ENCODE assay signal across 35 cellular contexts in genomic region chr1:230255991-230256390, GRCh38.
"Had no signal": no experiment of that assay in that cellular context is flagged by ENCODE, and none has a peak within 500 bp of the region (broad histone marks: within the 10 kb centered on the region; RNA-seq: fewer than 3 reads in every experiment).

No MANE protein-coding gene starts in this region.

- H3K27me3 Mint-ChIP-seq: activated CD4-positive, alpha-beta memory T cell treated with anti-CD3 and anti-CD28 coated beads, Interleukin-2, amount 10 ng/mL, durations not matched to agents 7 days and 5 days; activated CD4-positive, alpha-beta T cell treated with anti-CD3 and anti-CD28 coated beads for 36 hours; activated CD4-positive, alpha-beta T cell treated with anti-CD3 and anti-CD28 coated beads, Interleukin-2, amount 10 ng/mL, durations not matched to agents 7 days and 5 days; activated naive CD4-positive, alpha-beta T cell treated with anti-CD3 and anti-CD28 coated beads, Interleukin-2, amount 10 ng/mL, durations not matched to agents 7 days and 5 days; activated naive CD4-positive, alpha-beta T cell treated with anti-CD3 and anti-CD28 coated beads, Interleukin-2, amount 50 U/mL, for 24 hours; activated naive CD8-positive, alpha-beta T cell; activated naive CD8-positive, alpha-beta T cell treated with anti-CD3 and anti-CD28 coated beads, Interleukin-2, amount 10 ng/mL, durations not matched to agents 7 days and 5 days; activated naive CD8-positive, alpha-beta T cell treated with anti-CD3 and anti-CD28 coated beads, Interleukin-2, amount 50 U/mL, for 24 hours; activated T-cell treated with anti-CD3 and anti-CD28 coated beads, Interleukin-2, amount 50 U/mL, for 24 hours; brain; central memory CD8-positive, alpha-beta T cell had no signal

- DNase-seq: activated CD4-positive, alpha-beta memory T cell treated with anti-CD3 and anti-CD28 coated beads, Interleukin-2, amount 10 ng/mL, durations not matched to agents 7 days and 5 days; activated CD4-positive, alpha-beta T cell treated with anti-CD3 and anti-CD28 coated beads for 1 hour; activated CD4-positive, alpha-beta T cell treated with anti-CD3 and anti-CD28 coated beads for 36 hours; activated CD4-positive, alpha-beta T cell treated with anti-CD3 and anti-CD28 coated beads for 48 hours; activated CD4-positive, alpha-beta T cell treated with anti-CD3 and anti-CD28 coated beads, Interleukin-2, amount 10 ng/mL, durations not matched to agents 7 days and 5 days; activated CD4-positive, alpha-beta T cell treated with anti-CD3 and anti-CD28 coated beads, Interleukin-2, amount 50 U/mL, for 48 hours; activated CD4-positive, CD25-positive, alpha-beta regulatory T cell; activated CD8-positive, alpha-beta memory T cell treated with anti-CD3 and anti-CD28 coated beads for 24 hours; activated CD8-positive, alpha-beta memory T cell treated with anti-CD3 and anti-CD28 coated beads, Interleukin-2, amount 50 U/mL, for 4 hours; activated CD8-positive, alpha-beta T cell treated with anti-CD3 and anti-CD28 coated beads, Interleukin-2, amount 10 ng/mL, durations not matched to agents 7 days and 5 days; activated effector memory CD4-positive, alpha-beta T cell treated with Interleukin-2 at 50 U/mL for 16 hours; activated gamma-delta T cell; activated naive CD4-positive, alpha-beta T cell treated with anti-CD3 and anti-CD28 coated beads, Interleukin-2, amount 10 ng/mL, durations not matched to agents 7 days and 5 days; activated naive CD4-positive, alpha-beta T cell treated with Interleukin-2 at 50 U/mL for 16 hours; activated naive CD8-positive, alpha-beta T cell treated with anti-CD3 and anti-CD28 coated beads, Interleukin-2, amount 10 ng/mL, durations not matched to agents 7 days and 5 days; activated naive CD8-positive, alpha-beta T cell treated with anti-CD3 and anti-CD28 coated beads, Interleukin-2, amount 50 U/mL, for 24 hours; activated T-cell treated with anti-CD3 and anti-CD28 coated beads, Interleukin-2, amount 50 U/mL, for 24 hours; amygdala; anterior cingulate cortex; caudate nucleus; cerebellar nuclear complex; SW 1271; T-helper 1 cell; T-helper 2 cell; T-helper 9 cell; WERI-Rb-1 had no signal

- H3K4me3 Mint-ChIP-seq: activated CD4-positive, alpha-beta memory T cell treated with anti-CD3 and anti-CD28 coated beads, Interleukin-2, amount 10 ng/mL, durations not matched to agents 7 days and 5 days; activated CD4-positive, alpha-beta T cell treated with anti-CD3 and anti-CD28 coated beads for 36 hours; activated CD4-positive, alpha-beta T cell treated with anti-CD3 and anti-CD28 coated beads, Interleukin-2, amount 10 ng/mL, durations not matched to agents 7 days and 5 days; activated CD8-positive, alpha-beta T cell treated with anti-CD3 and anti-CD28 coated beads, Interleukin-2, amount 10 ng/mL, durations not matched to agents 7 days and 5 days; activated naive CD4-positive, alpha-beta T cell treated with anti-CD3 and anti-CD28 coated beads, Interleukin-2, amount 10 ng/mL, durations not matched to agents 7 days and 5 days; activated naive CD4-positive, alpha-beta T cell treated with anti-CD3 and anti-CD28 coated beads, Interleukin-2, amount 50 U/mL, for 24 hours; activated naive CD8-positive, alpha-beta T cell; activated naive CD8-positive, alpha-beta T cell treated with anti-CD3 and anti-CD28 coated beads, Interleukin-2, amount 10 ng/mL, durations not matched to agents 7 days and 5 days; activated naive CD8-positive, alpha-beta T cell treated with anti-CD3 and anti-CD28 coated beads, Interleukin-2, amount 50 U/mL, for 24 hours; activated T-cell treated with anti-CD3 and anti-CD28 coated beads, Interleukin-2, amount 50 U/mL, for 24 hours; brain; central memory CD8-positive, alpha-beta T cell; T-helper 1 cell treated with Interleukin-12 subunit alpha and Interleukin-12 subunit beta and Interleukin-4 antibody, amounts not matched to agents 30 μg/mL and 1 μg/mL, for 36 hours; T-helper 2 cell treated with Interferon-gamma antibody and Interleukin-4, amounts not matched to agents 5 μg/mL and 100 μg/mL, for 36 hours; WTC11 had no signal

- H3K9me3 Mint-ChIP-seq: activated CD4-positive, alpha-beta memory T cell treated with anti-CD3 and anti-CD28 coated beads, Interleukin-2, amount 10 ng/mL, durations not matched to agents 7 days and 5 days; activated CD4-positive, alpha-beta T cell treated with anti-CD3 and anti-CD28 coated beads, Interleukin-2, amount 10 ng/mL, durations not matched to agents 7 days and 5 days; activated naive CD4-positive, alpha-beta T cell treated with anti-CD3 and anti-CD28 coated beads, Interleukin-2, amount 10 ng/mL, durations not matched to agents 7 days and 5 days; activated naive CD4-positive, alpha-beta T cell treated with anti-CD3 and anti-CD28 coated beads, Interleukin-2, amount 50 U/mL, for 24 hours; activated naive CD8-positive, alpha-beta T cell treated with anti-CD3 and anti-CD28 coated beads, Interleukin-2, amount 10 ng/mL, durations not matched to agents 7 days and 5 days; activated naive CD8-positive, alpha-beta T cell treated with anti-CD3 and anti-CD28 coated beads, Interleukin-2, amount 50 U/mL, for 24 hours; activated T-cell treated with anti-CD3 and anti-CD28 coated beads, Interleukin-2, amount 50 U/mL, for 24 hours; activated T-helper 2 cell treated with anti-CD3 and anti-CD28 coated beads, Interferon-gamma antibody, Interleukin-2, Interleukin-4, amounts not matched to agents 10 μg/mL and 5 μg/mL and 100 μg/mL, durations not matched to agents 14 hours and 24 hours and 36 hours; central memory CD8-positive, alpha-beta T cell; T-helper 1 cell treated with Interleukin-12 subunit alpha and Interleukin-12 subunit beta and Interleukin-4 antibody, amounts not matched to agents 30 μg/mL and 1 μg/mL, for 36 hours; T-helper 2 cell treated with Interferon-gamma antibody and Interleukin-4, amounts not matched to agents 5 μg/mL and 100 μg/mL, for 36 hours had no signal

- H3K4me1 Mint-ChIP-seq: activated CD4-positive, alpha-beta memory T cell treated with anti-CD3 and anti-CD28 coated beads, Interleukin-2, amount 10 ng/mL, durations not matched to agents 7 days and 5 days; activated naive CD4-positive, alpha-beta T cell treated with anti-CD3 and anti-CD28 coated beads, Interleukin-2, amount 10 ng/mL, durations not matched to agents 7 days and 5 days; activated naive CD8-positive, alpha-beta T cell treated with anti-CD3 and anti-CD28 coated beads, Interleukin-2, amount 10 ng/mL, durations not matched to agents 7 days and 5 days; central memory CD8-positive, alpha-beta T cell had no signal

- ATAC-seq: activated CD4-positive, alpha-beta T cell treated with anti-CD3 and anti-CD28 coated beads for 36 hours; activated CD4-positive, CD25-positive, alpha-beta regulatory T cell treated with anti-CD3 and anti-CD28 coated beads, Interleukin-2, amount 50 U/mL, for 24 hours; activated CD8-positive, alpha-beta T cell treated with anti-CD3 and anti-CD28 coated beads, Interleukin-2, amount 10 ng/mL, durations not matched to agents 7 days and 5 days; activated naive CD8-positive, alpha-beta T cell treated with anti-CD3 and anti-CD28 coated beads, Interleukin-2, amount 50 U/mL, for 24 hours; WTC11 had no signal

- H3K27ac Mint-ChIP-seq: activated CD4-positive, alpha-beta memory T cell treated with anti-CD3 and anti-CD28 coated beads, Interleukin-2, amount 10 ng/mL, durations not matched to agents 7 days and 5 days; activated CD4-positive, alpha-beta T cell treated with anti-CD3 and anti-CD28 coated beads for 36 hours; activated CD4-positive, alpha-beta T cell treated with anti-CD3 and anti-CD28 coated beads, Interleukin-2, amount 10 ng/mL, durations not matched to agents 7 days and 5 days; activated CD8-positive, alpha-beta T cell treated with anti-CD3 and anti-CD28 coated beads, Interleukin-2, amount 10 ng/mL, durations not matched to agents 7 days and 5 days; activated naive CD4-positive, alpha-beta T cell treated with anti-CD3 and anti-CD28 coated beads, Interleukin-2, amount 10 ng/mL, durations not matched to agents 7 days and 5 days; activated naive CD4-positive, alpha-beta T cell treated with anti-CD3 and anti-CD28 coated beads, Interleukin-2, amount 50 U/mL, for 24 hours; activated naive CD8-positive, alpha-beta T cell; activated naive CD8-positive, alpha-beta T cell treated with anti-CD3 and anti-CD28 coated beads, Interleukin-2, amount 10 ng/mL, durations not matched to agents 7 days and 5 days; activated naive CD8-positive, alpha-beta T cell treated with anti-CD3 and anti-CD28 coated beads, Interleukin-2, amount 50 U/mL, for 24 hours; activated T-cell treated with anti-CD3 and anti-CD28 coated beads, Interleukin-2, amount 50 U/mL, for 24 hours; activated T-helper 2 cell treated with anti-CD3 and anti-CD28 coated beads, Interferon-gamma antibody, Interleukin-2, Interleukin-4, amounts not matched to agents 10 μg/mL and 5 μg/mL and 100 μg/mL, durations not matched to agents 14 hours and 24 hours and 36 hours; brain; T-helper 1 cell treated with Interleukin-12 subunit alpha and Interleukin-12 subunit beta and Interleukin-4 antibody, amounts not matched to agents 30 μg/mL and 1 μg/mL, for 36 hours; T-helper 2 cell treated with Interferon-gamma antibody and Interleukin-4, amounts not matched to agents 5 μg/mL and 100 μg/mL, for 36 hours had no signal
